Comparison of ENCODE assay signal across 18 cellular contexts in the genomic region with DNA sequence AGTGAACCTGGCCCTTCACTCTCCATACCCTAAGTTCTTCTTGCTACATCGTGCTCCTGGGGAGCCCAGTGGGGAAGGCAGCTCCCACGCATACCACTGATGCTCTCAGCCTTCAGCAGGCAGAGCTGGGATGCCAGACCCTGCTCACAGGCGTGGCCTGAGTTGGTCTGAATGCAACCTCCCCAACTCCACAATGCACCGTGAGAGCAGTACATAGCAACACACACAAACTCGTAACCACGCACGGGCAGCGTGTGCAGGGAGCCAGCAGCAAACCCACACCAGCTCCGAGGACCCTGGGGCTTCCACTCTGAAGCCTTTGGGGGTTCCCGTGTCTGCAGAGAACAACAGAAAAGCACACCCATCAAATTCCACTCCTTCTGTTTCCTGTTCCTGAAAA. TPM values are rescaled to one million over a fixed set of nuclear protein-coding genes. Genes with fewer than 3 reads are reported as not detected.
"Had no signal": no experiment of that assay in that cellular context is flagged by ENCODE, and none has a peak within 500 bp of the region (broad histone marks: within the 10 kb centered on the region; RNA-seq: fewer than 3 reads in every experiment).

No MANE protein-coding gene starts in this region.

- H3K36me3 Mint-ChIP-seq: naive B cell; stimulated activated effector memory CD8-positive, alpha-beta T cell treated with anti-CD3 and anti-CD28 coated beads, Interleukin-12 subunit alpha, Interleukin-12 subunit beta, amount 100 ng/mL, for 72 hours had no signal

- DNase-seq: activated CD4-positive, alpha-beta T cell treated with anti-CD3 and anti-CD28 coated beads, Interleukin-2, amount 50 U/mL, for 1 hour; activated naive CD4-positive, alpha-beta T cell treated with anti-CD3 and anti-CD28 coated beads for 36 hours; activated naive CD8-positive, alpha-beta T cell treated with anti-CD3 and anti-CD28 coated beads, Interleukin-2, amount 50 U/mL, for 24 hours; activated T-cell treated with anti-CD3 and anti-CD28 coated beads, Interleukin-2, amount 50 U/mL, for 1 hour; effector CD4-positive, alpha-beta T cell; foreskin keratinocyte; glutamatergic neuron; left colon; mammary epithelial cell; naive B cell; retina; SW 1271 had no signal

- H3K4me1 Mint-ChIP-seq: activated naive CD8-positive, alpha-beta T cell treated with anti-CD3 and anti-CD28 coated beads, Interleukin-2, amount 50 U/mL, for 24 hours; naive B cell; stimulated activated effector memory CD8-positive, alpha-beta T cell treated with anti-CD3 and anti-CD28 coated beads, Interleukin-12 subunit alpha, Interleukin-12 subunit beta, amount 100 ng/mL, for 72 hours had no signal

- H3K4me3 ChIP-seq: cardiac muscle cell, thoracic aorta had no signal

- H3K27me3 ChIP-seq: foreskin keratinocyte had no signal

- H3K9me3 Mint-ChIP-seq: activated naive CD4-positive, alpha-beta T cell treated with anti-CD3 and anti-CD28 coated beads for 36 hours; activated naive CD8-positive, alpha-beta T cell treated with anti-CD3 and anti-CD28 coated beads, Interleukin-2, amount 50 U/mL, for 24 hours; activated T-helper 2 cell treated with anti-CD3 and anti-CD28 coated beads, Interferon-gamma antibody, Interleukin-2, Interleukin-4, amounts not matched to agents 10 μg/mL and 5 μg/mL and 100 μg/mL, durations not matched to agents 14 hours and 24 hours and 36 hours; stimulated activated effector memory CD8-positive, alpha-beta T cell treated with anti-CD3 and anti-CD28 coated beads, Interleukin-12 subunit alpha, Interleukin-12 subunit beta, amount 100 ng/mL, for 72 hours; T-helper 2 cell treated with Interferon-gamma antibody and Interleukin-4, amounts not matched to agents 5 μg/mL and 100 μg/mL, for 36 hours had no signal

- H3K36me3 ChIP-seq: cardiac muscle cell, thoracic aorta had no signal

- H3K27ac ChIP-seq: cardiac muscle cell, foreskin keratinocyte, parathyroid adenoma, thoracic aorta had no signal

- ATAC-seq: activated naive CD8-positive, alpha-beta T cell treated with anti-CD3 and anti-CD28 coated beads, Interleukin-2, amount 50 U/mL, for 24 hours; foreskin keratinocyte; left colon; stimulated activated effector memory CD8-positive, alpha-beta T cell treated with anti-CD3 and anti-CD28 coated beads, Interleukin-12 subunit alpha, Interleukin-12 subunit beta, amount 100 ng/mL, for 72 hours had no signal

- H3K27ac Mint-ChIP-seq: activated naive CD4-positive, alpha-beta T cell treated with anti-CD3 and anti-CD28 coated beads for 36 hours; activated naive CD8-positive, alpha-beta T cell treated with anti-CD3 and anti-CD28 coated beads, Interleukin-2, amount 50 U/mL, for 24 hours; activated T-helper 2 cell treated with anti-CD3 and anti-CD28 coated beads, Interferon-gamma antibody, Interleukin-2, Interleukin-4, amounts not matched to agents 10 μg/mL and 5 μg/mL and 100 μg/mL, durations not matched to agents 14 hours and 24 hours and 36 hours; naive B cell; stimulated activated effector memory CD8-positive, alpha-beta T cell treated with anti-CD3 and anti-CD28 coated beads, Interleukin-12 subunit alpha, Interleukin-12 subunit beta, amount 100 ng/mL, for 72 hours; T-helper 2 cell treated with Interferon-gamma antibody and Interleukin-4, amounts not matched to agents 5 μg/mL and 100 μg/mL, for 36 hours had no signal

- H3K4me3 Mint-ChIP-seq: activated naive CD4-positive, alpha-beta T cell treated with anti-CD3 and anti-CD28 coated beads for 36 hours; activated naive CD8-positive, alpha-beta T cell treated with anti-CD3 and anti-CD28 coated beads, Interleukin-2, amount 50 U/mL, for 24 hours; naive B cell; stimulated activated effector memory CD8-positive, alpha-beta T cell treated with anti-CD3 and anti-CD28 coated beads, Interleukin-12 subunit alpha, Interleukin-12 subunit beta, amount 100 ng/mL, for 72 hours; T-helper 2 cell treated with Interferon-gamma antibody and Interleukin-4, amounts not matched to agents 5 μg/mL and 100 μg/mL, for 36 hours had no signal

- H3K4me1 ChIP-seq: foreskin keratinocyte, parathyroid adenoma had no signal

- H3K9me3 ChIP-seq: thoracic aorta had no signal

RNA-seq across cellular contexts. Expression of gene ANO2, which starts 37.2 kb away (rescaled TPM):
- total RNA-seq: activated naive CD4-positive, alpha-beta T cell treated with anti-CD3 and anti-CD28 coated beads for 36 hours; activated T-helper 2 cell treated with anti-CD3 and anti-CD28 coated beads, Interferon-gamma antibody, Interleukin-2, Interleukin-4, amounts not matched to agents 10 μg/mL and 5 μg/mL and 100 μg/mL, durations not matched to agents 14 hours and 24 hours and 36 hours; foreskin keratinocyte had no signal
- polyA plus RNA-seq: cardiac muscle cell had no signal
